8 cellular contexts compared by ENCODE assay signal in genomic region chr12:51326762-51327439, GRCh38. TPM values are rescaled to one million over a fixed set of nuclear protein-coding genes. Genes with fewer than 3 reads are reported as not detected.
DNase-seq lines count a peak whose midpoint lies in the region; ATAC-seq and TF ChIP-seq lines count a peak whose summit lies in the region.

No MANE protein-coding gene starts in this region.

- H3K9me3 ChIP-seq in BLaER1 treated with 17β-estradiol and CSF1 and Interleukin-3, amounts not matched to agents 10 nM and 100 nM (replicated peaks in 1 of 11): peaks cover 0 to 6% (median 0%) of the 10 kb centered on the region in 11 experiments; a peak in 6 of 22 replicates
- H3K9me3 ChIP-seq in MG63: no peaks in the 10 kb centered on the region
- H3K9me3 ChIP-seq in lung (ENCODE audit: control insufficient read depth in 2 of 2, insufficient read depth in 1 of 2, low read length in 1 of 2): no peaks in the 10 kb centered on the region

- H4K20me1 ChIP-seq in BLaER1 treated with 17β-estradiol and CSF1 and Interleukin-3, amounts not matched to agents 10 nM and 100 nM: peaks cover 0 to 3% (median 0%) of the 10 kb centered on the region in 11 experiments; a peak in 1 of 22 replicates

- DNase-seq in MG63 (peak; percentile 18), astrocyte of the hippocampus (ENCODE audit: low read depth, low spot score) (peak; percentile 56), lung (ENCODE audit: low spot score) (no peak), NCI-H2196 (lab: John Stamatoyannopoulos, UW; ENCODE audit: unreplicated experiment) (no peak), NCI-H69 (lab: John Stamatoyannopoulos, UW) (no peak), HPDE6-E6E7 (ENCODE audit: extremely low spot score) (no peak)

- peaks cover 83 to 97% (median 93%) of the 10 kb centered on the region in 10 experiments for H3K4me1 ChIP-seq in BLaER1 treated with 17β-estradiol and CSF1 and Interleukin-3, amounts not matched to agents 10 nM and 100 nM
- H3K4me1 ChIP-seq in lung (ENCODE audit: control insufficient read depth in 2 of 2, insufficient read depth in 2 of 2, low read length in 2 of 2): peaks cover 0 to 1% of the 10 kb centered on the region in 2 donors

- no peak for TF ChIP-seq CTCF in lung (IDR thresholded peaks at IDR 0.05; ENCODE audit: control extremely low read depth, extremely low read depth)

- H3K9ac ChIP-seq in BLaER1 treated with 17β-estradiol and CSF1 and Interleukin-3, amounts not matched to agents 10 nM and 100 nM: peak overlapping the region; percentile 76 to 88 (median 85)

- WGBS in lung, 2 donors: 14 to 35% methylated on average over 7 of the region's 7 CpGs

- peak overlapping the region in 6 of 10 experiments; percentile 6 to 49 (median 30); a peak in 9 of 20 replicates for H3K4me3 ChIP-seq in BLaER1 treated with 17β-estradiol and CSF1 and Interleukin-3, amounts not matched to agents 10 nM and 100 nM
- H3K4me3 ChIP-seq in MG63 (no peak overlapping the region), lung (no peak overlapping the region)

- peak overlapping the region; percentile 87 to 99 (median 98) for H3K27ac ChIP-seq in BLaER1 treated with 17β-estradiol and CSF1 and Interleukin-3, amounts not matched to agents 10 nM and 100 nM
- H3K27ac ChIP-seq in lung (ENCODE audit: low read depth in 1 of 2, low read length in 1 of 2): peak overlapping the region in 1 of 2 donors; percentile 74

- peak; percentile 33 for ATAC-seq in GM19455 (IDR thresholded peaks at IDR 0.05; ENCODE audit: unreplicated experiment)
- peak; percentile 75 for ATAC-seq in lung (ENCODE audit: insufficient read depth, low FRiP score)

- H3K4me2 ChIP-seq in BLaER1 treated with 17β-estradiol and CSF1 and Interleukin-3, amounts not matched to agents 10 nM and 100 nM: peak overlapping the region; percentile 76 to 98 (median 96)

- peaks cover 0 to 8% (median 0%) of the 10 kb centered on the region in 11 experiments; a peak in 2 of 22 replicates for H3K36me3 ChIP-seq in BLaER1 treated with 17β-estradiol and CSF1 and Interleukin-3, amounts not matched to agents 10 nM and 100 nM
- H3K36me3 ChIP-seq in MG63 (no peaks in the 10 kb centered on the region), lung (ENCODE audit: control insufficient read depth in 2 of 2, insufficient read depth in 2 of 2, low read length in 2 of 2) (no peaks in the 10 kb centered on the region)

- peaks cover 0 to 4% (median 0%) of the 10 kb centered on the region in 11 experiments; a peak in 1 of 22 replicates for H3K27me3 ChIP-seq in BLaER1 treated with 17β-estradiol and CSF1 and Interleukin-3, amounts not matched to agents 10 nM and 100 nM
- H3K27me3 ChIP-seq in MG63 (no peaks in the 10 kb centered on the region; the same call in 1 of the 2 replicates), lung (ENCODE audit: control insufficient read depth, insufficient read depth) (no peaks in the 10 kb centered on the region)

RNA-seq across cellular contexts. Expression of gene BIN2, which starts 2.9 kb away (rescaled TPM):
- not detected in 2 replicates for total RNA-seq in MG63 (2014; rRNA removed; shearing (Covaris generic); ENCODE audit: low replicate concordance)
- 10 to 100 TPM; 13.4 to 22.9 TPM for total RNA-seq in lung
- 10 to 100 TPM; 12.0 to 54.5 TPM for polyA plus RNA-seq in lung

RNA-seq across cellular contexts. Expression of gene CELA1, which starts 19.6 kb away (rescaled TPM):
- total RNA-seq in MG63 (2014; rRNA removed; shearing (Covaris generic); ENCODE audit: low replicate concordance): not detected in 2 replicates
- total RNA-seq in lung: not detected
- under 1 TPM in 1 of 2 donors, not detected in 1; 0.05 TPM for polyA plus RNA-seq in lung

RNA-seq across cellular contexts. Expression of gene SMAGP, which starts 56.7 kb away (rescaled TPM):
- 2.1 and 20.1 TPM in 2 replicates for total RNA-seq in MG63 (2014; rRNA removed; shearing (Covaris generic); ENCODE audit: low replicate concordance)
- total RNA-seq in lung: 10 to 100 TPM in 1 of 2 donors, 1 to 10 TPM in 1; 9.7 to 26.0 TPM
- polyA plus RNA-seq in lung: 10 to 100 TPM; 17.0 to 17.3 TPM

Comparison
In these comparisons a context has a peak if more than half of its experiments do, and no peak if none do; other contexts are left out.
1. H3K4me3 ChIP-seq: peak in BLaER1 treated with 17β-estradiol and CSF1 and Interleukin-3, amounts not matched to agents 10 nM and 100 nM (6 of 10); none in MG63 (single experiment) and lung (single experiment).
2. DNase-seq: peak in MG63 (single experiment) and astrocyte of the hippocampus (single experiment); none in lung (single experiment), NCI-H2196 (single experiment), NCI-H69 (single experiment) and HPDE6-E6E7 (single experiment).
3. RNA of gene BIN2, which starts 2.9 kb away (total RNA-seq): 13.4 to 22.9 TPM in lung; not detected in MG63; every median in the first group is over 10 times any median in the second.